ENCODE assay signal across 16 cellular contexts in genomic region chr10:122541541-122542002, GRCh38. TPM values are rescaled to one million over a fixed set of nuclear protein-coding genes. Genes with fewer than 3 reads are reported as not detected.
DNase-seq lines count a peak whose midpoint lies in the region; ATAC-seq and TF ChIP-seq lines count a peak whose summit lies in the region.
"Had no signal": no experiment of that assay in that cellular context is flagged by ENCODE, and none has a peak within 500 bp of the region (broad histone marks: within the 10 kb centered on the region; RNA-seq: fewer than 3 reads in every experiment).

No MANE protein-coding gene starts in this region.

- H3K4me1 ChIP-seq in upper lobe of right lung, result peaks cover 13% of the 10 kb centered on the region

- DNase-seq in activated naive CD4-positive, alpha-beta T cell treated with anti-CD3 and anti-CD28 coated beads, Interleukin-2, amount 50 U/mL, for 72 hours (ENCODE audit: low spot score in 2 of 2), result no peak
- no peak for DNase-seq in activated naive CD4-positive, alpha-beta T cell (lab: John Stamatoyannopoulos, UW)
- DNase-seq in T-helper 2 cell treated with Interferon-gamma antibody and Interleukin-4, amounts not matched to agents 5 μg/mL and 100 μg/mL, for 36 hours (ENCODE audit: low spot score), result no peak
- peak; percentile 2 for DNase-seq in foreskin melanocyte
- no peak for DNase-seq in upper lobe of right lung
- no peak for DNase-seq in activated CD4-positive, alpha-beta memory T cell treated with anti-CD3 and anti-CD28 coated beads for 36 hours
- DNase-seq: ACHN; activated T-cell treated with anti-CD3 and anti-CD28 coated beads, Interleukin-2, amount 50 U/mL, for 1 hour; DMS 273 treated with DMSO at 0.1 percent for 48 hours; hippocampal formation; NCI-H1048; NCI-H446 treated with DMSO at 0.1 percent for 48 hours; posterior cingulate gyrus; stimulated activated CD4-positive, alpha-beta T cell treated with anti-CD3 and anti-CD28 coated beads, Interleukin-15, amount 100 ng/mL, for 24 hours had no signal

- TF ChIP-seq CTCF in upper lobe of right lung (IDR thresholded peaks at IDR 0.05), result no peak

- no peaks in the 10 kb centered on the region for H3K27me3 ChIP-seq in upper lobe of right lung

- H3K27ac Mint-ChIP-seq in activated naive CD4-positive, alpha-beta T cell treated with anti-CD3 and anti-CD28 coated beads, Interleukin-2, amount 50 U/mL, for 72 hours, result no peak overlapping the region
- H3K27ac Mint-ChIP-seq in T-helper 2 cell treated with Interferon-gamma antibody and Interleukin-4, amounts not matched to agents 5 μg/mL and 100 μg/mL, for 36 hours, result no peak overlapping the region
- H3K27ac Mint-ChIP-seq in activated CD4-positive, alpha-beta memory T cell treated with anti-CD3 and anti-CD28 coated beads for 36 hours, result no peak overlapping the region

- CTCF ChIA-PET in activated CD4-positive, alpha-beta memory T cell treated with anti-CD3 and anti-CD28 coated beads for 36 hours (lab: Charles Lee), result interaction anchor here (1.1 to 4.3 kb wide), 2 partner anchors 9 to 24 kb away, joined by 4 to 18 read pairs; no protein-coding TSS in a partner anchor

- peak; percentile 28 to 83 for ATAC-seq in activated naive CD4-positive, alpha-beta T cell treated with anti-CD3 and anti-CD28 coated beads, Interleukin-2, amount 50 U/mL, for 72 hours
- ATAC-seq in upper lobe of right lung (peak; percentile 46), esophagus mucosa (no peak), HG02970 (IDR thresholded peaks at IDR 0.05; ENCODE audit: low FRiP score, unreplicated experiment) (no peak)

- peaks cover 25% of the 10 kb centered on the region for H3K27me3 Mint-ChIP-seq in T-helper 2 cell treated with Interferon-gamma antibody and Interleukin-4, amounts not matched to agents 5 μg/mL and 100 μg/mL, for 36 hours (ENCODE audit: low read depth)
- H3K27me3 Mint-ChIP-seq in activated CD4-positive, alpha-beta memory T cell treated with anti-CD3 and anti-CD28 coated beads for 36 hours, result no peaks in the 10 kb centered on the region

- POLR2A ChIA-PET in activated CD4-positive, alpha-beta memory T cell treated with anti-CD3 and anti-CD28 coated beads for 36 hours (lab: Charles Lee), result no interaction called here

- H3K36me3 ChIP-seq in upper lobe of right lung, result no peaks in the 10 kb centered on the region

- H3K36me3 Mint-ChIP-seq in activated naive CD4-positive, alpha-beta T cell treated with anti-CD3 and anti-CD28 coated beads, Interleukin-2, amount 50 U/mL, for 72 hours, result no peaks in the 10 kb centered on the region
- H3K36me3 Mint-ChIP-seq in T-helper 2 cell treated with Interferon-gamma antibody and Interleukin-4, amounts not matched to agents 5 μg/mL and 100 μg/mL, for 36 hours (ENCODE audit: low read depth), result no peaks in the 10 kb centered on the region
- no peaks in the 10 kb centered on the region for H3K36me3 Mint-ChIP-seq in activated CD4-positive, alpha-beta memory T cell treated with anti-CD3 and anti-CD28 coated beads for 36 hours

- H3K4me3 ChIP-seq in upper lobe of right lung, result no peak overlapping the region

- H3K9me3 ChIP-seq in upper lobe of right lung, result no peaks in the 10 kb centered on the region

- intact Hi-C loops in upper lobe of right lung (cut with DNase I), result no loop called here
- intact Hi-C loops in activated CD4-positive, alpha-beta memory T cell treated with anti-CD3 and anti-CD28 coated beads for 36 hours (cut with micrococcal nuclease), result loop anchor here (1.0 to 5.0 kb wide), 2 partner anchors 25 to 49 kb away; no protein-coding TSS in a partner anchor

- peaks cover 14% of the 10 kb centered on the region for H3K4me1 Mint-ChIP-seq in T-helper 2 cell treated with Interferon-gamma antibody and Interleukin-4, amounts not matched to agents 5 μg/mL and 100 μg/mL, for 36 hours (ENCODE audit: low read depth)
- peaks cover 47% of the 10 kb centered on the region for H3K4me1 Mint-ChIP-seq in activated CD4-positive, alpha-beta memory T cell treated with anti-CD3 and anti-CD28 coated beads for 36 hours (ENCODE audit: low read depth)

- H3K4me3 Mint-ChIP-seq in T-helper 2 cell treated with Interferon-gamma antibody and Interleukin-4, amounts not matched to agents 5 μg/mL and 100 μg/mL, for 36 hours, result peak overlapping the region; percentile 18
- no peak overlapping the region for H3K4me3 Mint-ChIP-seq in activated CD4-positive, alpha-beta memory T cell treated with anti-CD3 and anti-CD28 coated beads for 36 hours

- H3K27ac ChIP-seq in upper lobe of right lung, result peak overlapping the region; percentile 68

- no peaks in the 10 kb centered on the region for H3K9me3 Mint-ChIP-seq in activated naive CD4-positive, alpha-beta T cell treated with anti-CD3 and anti-CD28 coated beads, Interleukin-2, amount 50 U/mL, for 72 hours
- H3K9me3 Mint-ChIP-seq in T-helper 2 cell treated with Interferon-gamma antibody and Interleukin-4, amounts not matched to agents 5 μg/mL and 100 μg/mL, for 36 hours, result no peaks in the 10 kb centered on the region
- H3K9me3 Mint-ChIP-seq in activated CD4-positive, alpha-beta memory T cell treated with anti-CD3 and anti-CD28 coated beads for 36 hours, result no peaks in the 10 kb centered on the region

RNA-seq across cellular contexts. Expression of gene DMBT1, which starts 19.0 kb away (rescaled TPM):
- total RNA-seq in activated naive CD4-positive, alpha-beta T cell treated with anti-CD3 and anti-CD28 coated beads, Interleukin-2, amount 50 U/mL, for 72 hours, result not detected
- total RNA-seq in upper lobe of right lung (78.6 TPM), esophagus mucosa (1.6 TPM)
- total RNA-seq in activated CD4-positive, alpha-beta memory T cell treated with anti-CD3 and anti-CD28 coated beads for 36 hours, result not detected

Comparison
In these comparisons a context has a peak if more than half of its experiments do, and no peak if none do; other contexts are left out.
1. ATAC-seq: peak in activated naive CD4-positive, alpha-beta T cell treated with anti-CD3 and anti-CD28 coated beads, Interleukin-2, amount 50 U/mL, for 72 hours (2 of 2) and upper lobe of right lung (single experiment); none in esophagus mucosa (single experiment) and HG02970 (single experiment).
2. RNA of gene DMBT1, which starts 19.0 kb away (total RNA-seq): 78.6 TPM in upper lobe of right lung (single experiment); 1.6 TPM in esophagus mucosa (single experiment), not detected in activated naive CD4-positive, alpha-beta T cell treated with anti-CD3 and anti-CD28 coated beads, Interleukin-2, amount 50 U/mL, for 72 hours and not detected in activated CD4-positive, alpha-beta memory T cell treated with anti-CD3 and anti-CD28 coated beads for 36 hours; every median in the first group is over 10 times any median in the second.